ENCODE assay signal across 8 cellular contexts in genomic region chr11:72573380-72573949, GRCh38.
DNase-seq lines count a peak whose midpoint lies in the region; ATAC-seq and TF ChIP-seq lines count a peak whose summit lies in the region.

No MANE protein-coding gene starts in this region.

- no peak overlapping the region for H3K27ac ChIP-seq in Panc1 (ENCODE audit: low read length)

- H3K9me3 Mint-ChIP-seq in effector memory CD8-positive, alpha-beta T cell = no peaks in the 10 kb centered on the region

- no peaks in the 10 kb centered on the region for H3K9me3 ChIP-seq in Panc1 (ENCODE audit: control insufficient read depth, insufficient read depth, low read depth, low read length)
- no peaks in the 10 kb centered on the region for H3K9me3 ChIP-seq in mucosa of stomach (ENCODE audit: control insufficient read depth, low read length)

- in situ Hi-C loops in GM13977 (cut with MboI; ENCODE audit: low pct_unique_long_range_greater_than_20kb, low sequenced_read_pairs, unreplicated experiment) (loop anchor here (10.0 kb wide), 1 partner anchor 99 kb away; no protein-coding TSS in a partner anchor), Panc1 (cut with HindIII; ENCODE audit: low pct_unique_long_range_greater_than_20kb, low sequenced_read_pairs) (no loop called here)

- peak; percentile 88 for ATAC-seq in Panc1
- ATAC-seq in effector memory CD8-positive, alpha-beta T cell (replicated peaks) = peak; percentile 65
- ATAC-seq in HG02642 (IDR thresholded peaks at IDR 0.05; ENCODE audit: poor library complexity, unreplicated experiment) = no peak
- ATAC-seq in HG03571 (IDR thresholded peaks at IDR 0.05; ENCODE audit: unreplicated experiment) = no peak
- no peak for ATAC-seq in HG03457 (IDR thresholded peaks at IDR 0.05; ENCODE audit: unreplicated experiment)

- no TSS peak for BruUV-seq in Panc1 (replicated peaks; lab: Mats Ljungman, UMichigan)

- peaks cover 23 to 33% of the 10 kb centered on the region in 2 donors for H3K4me1 Mint-ChIP-seq in effector memory CD8-positive, alpha-beta T cell (ENCODE audit: low read depth in 2 of 2)

- H3K27me3 ChIP-seq in BJ (ENCODE audit: control insufficient read depth, insufficient read depth, low read length) (peaks cover 2% of the 10 kb centered on the region; the same call in 1 of the 2 replicates), Panc1 (ENCODE audit: control insufficient read depth, insufficient read depth, low read length) (peaks cover 7% of the 10 kb centered on the region), mucosa of stomach (ENCODE audit: control insufficient read depth, insufficient read depth, low read length) (peaks cover 3% of the 10 kb centered on the region)

- POLR2A ChIA-PET in BJ (lab: Charles Lee) (no interaction called here), Panc1 (lab: Charles Lee) (interaction anchor here (0.6 kb wide), 1 partner anchor 8 kb away, joined by 3 read pairs; no protein-coding TSS in a partner anchor)

- H3K27ac Mint-ChIP-seq in effector memory CD8-positive, alpha-beta T cell = no peak overlapping the region

- CTCF ChIA-PET in BJ (lab: Yijun Ruan, JAX) (interaction anchor here (0.7 to 7.1 kb wide), 14 partner anchors 9 to 121 kb away, joined by 3 to 54 read pairs (median 3); no protein-coding TSS in a partner anchor), Panc1 (lab: Charles Lee) (interaction anchor here (0.6 to 1.7 kb wide), 10 partner anchors 11 to 556 kb away, joined by 3 to 15 read pairs (median 4); no protein-coding TSS in a partner anchor)

- DNase-seq in BJ (ENCODE audit: low read depth) (no peak), GM13977 (ENCODE audit: low spot score) (peak; percentile 66), Panc1 (ENCODE audit: low read depth, low spot score) (no peak)
- DNase-seq in effector memory CD8-positive, alpha-beta T cell = no peak

- H3K4me3 ChIP-seq in BJ (ENCODE audit: low read depth, low read length) (no peak overlapping the region), Panc1 (ENCODE audit: low read depth in 2 of 2, low read length in 2 of 2) (no peak overlapping the region; a peak in 1 of 4 replicates), mucosa of stomach (ENCODE audit: low read length) (no peak overlapping the region)

- no peaks in the 10 kb centered on the region for H3K36me3 ChIP-seq in BJ (ENCODE audit: control insufficient read depth, insufficient read depth, low read length)
- no peaks in the 10 kb centered on the region for H3K36me3 ChIP-seq in Panc1 (ENCODE audit: control insufficient read depth, insufficient read depth, low read length)
- H3K36me3 ChIP-seq in mucosa of stomach (ENCODE audit: control insufficient read depth, insufficient read depth, low read length) = no peaks in the 10 kb centered on the region

- no peaks in the 10 kb centered on the region for H3K36me3 Mint-ChIP-seq in effector memory CD8-positive, alpha-beta T cell (ENCODE audit: insufficient read depth)

- intact Hi-C loops in Panc1 (cut with micrococcal nuclease; ENCODE audit: unreplicated experiment) = loop anchor here (2.0 kb wide), 1 partner anchor 103 kb away; no protein-coding TSS in a partner anchor

- H3K27me3 Mint-ChIP-seq in effector memory CD8-positive, alpha-beta T cell = peaks cover 9 to 32% of the 10 kb centered on the region in 2 donors

- H3K4me1 ChIP-seq in Panc1 (ENCODE audit: control insufficient read depth, insufficient read depth, low read length) = 0 out of 2 replicates have a peak, but pooled peaks cover 2% of the 10 kb centered on the region
- H3K4me1 ChIP-seq in mucosa of stomach (ENCODE audit: control insufficient read depth, insufficient read depth, low read length) = no peaks in the 10 kb centered on the region

- TF ChIP-seq CTCF in BJ (IDR thresholded peaks at IDR 0.05; ENCODE audit: insufficient read depth, low read depth, low read length) (peak; percentile 72), GM13977 (IDR thresholded peaks at IDR 0.05; ENCODE audit: extremely low read depth, insufficient read depth, missing control alignments) (peak; percentile 73), Panc1 (IDR thresholded peaks at IDR 0.05) (peak; percentile 89; the same call in 1 of the 2 replicates)

- H3K9ac ChIP-seq in mucosa of stomach (ENCODE audit: low read length) = peak overlapping the region; percentile 34

- H3K4me3 Mint-ChIP-seq in effector memory CD8-positive, alpha-beta T cell = peak overlapping the region in 1 of 2 donors; percentile 46

Comparison
In these comparisons a context has a peak if more than half of its experiments do, and no peak if none do; other contexts are left out.
1. ATAC-seq: peak in Panc1 (single experiment) and effector memory CD8-positive, alpha-beta T cell (single experiment); none in HG02642 (single experiment), HG03571 (single experiment) and HG03457 (single experiment).
2. Peak in every context shown above with its lines, with median percentiles within 50 percentile points of each other: CTCF ChIP-seq.